ENCODE assay signal across 8 cellular contexts in the genomic region with DNA sequence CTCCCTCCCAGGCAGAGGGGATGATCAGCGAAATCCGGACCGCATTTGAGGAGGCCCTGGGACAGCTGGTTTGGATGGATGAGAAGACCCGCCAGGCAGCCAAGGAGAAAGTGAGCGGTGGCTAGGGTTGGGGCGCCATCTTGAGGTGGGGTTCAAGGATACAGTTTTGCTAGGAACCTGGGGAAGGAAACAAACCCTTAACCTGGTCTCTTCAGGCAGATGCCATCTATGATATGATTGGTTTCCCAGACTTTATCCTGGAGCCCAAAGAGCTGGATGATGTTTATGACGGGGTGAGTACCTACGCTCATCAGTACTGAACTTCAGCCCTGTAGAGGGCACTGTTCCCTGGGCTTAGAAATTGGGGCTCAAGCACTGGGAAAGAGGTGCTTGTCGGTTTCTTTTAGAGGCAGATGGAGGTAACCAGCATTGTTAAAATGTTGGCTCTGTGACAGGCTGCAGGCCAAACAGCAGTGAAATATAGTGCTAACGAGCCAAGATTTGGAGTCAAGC.
DNase-seq lines count a peak whose midpoint lies in the region; ATAC-seq and TF ChIP-seq lines count a peak whose summit lies in the region.

No MANE protein-coding gene starts in this region.

- TF ChIP-seq POLR2A in GM18505 (IDR thresholded peaks at IDR 0.05; ENCODE audit: borderline replicate concordance, extremely low read depth, insufficient read depth, insufficient read length): no peak

- peak; percentile 76 for TF ChIP-seq CTCF in LNCAP (IDR thresholded peaks at IDR 0.05)
- TF ChIP-seq CTCF in foreskin fibroblast (IDR thresholded peaks at IDR 0.05; ENCODE audit: low read depth, low read length): peak; percentile 72

- no peak overlapping the region for H3K4me3 ChIP-seq in foreskin fibroblast (ENCODE audit: low read depth in 1 of 2, low read length in 2 of 2)

- ATAC-seq in GM21528 (IDR thresholded peaks at IDR 0.05; ENCODE audit: low FRiP score, unreplicated experiment) (no peak), GM18505 (IDR thresholded peaks at IDR 0.05; ENCODE audit: unreplicated experiment) (no peak)

- DNase-seq in DMS79 treated with DMSO at 0.1 percent for 48 hours (lab: John Stamatoyannopoulos, UW): peak; percentile 42
- DNase-seq in RKO (ENCODE audit: low spot score): peak; percentile 70
- peak; percentile 26 to 44 for DNase-seq in activated T-helper 1 cell treated with anti-CD3 and anti-CD28 coated beads, Interleukin-2, amount 50 U/mL, for 16 hours (ENCODE audit: low read depth in 1 of 2, low spot score in 1 of 2)
- DNase-seq in foreskin fibroblast: peak; percentile 25 to 74
- DNase-seq in pons (ENCODE audit: low spot score): peak; percentile 36
